ENCODE assay signal across 20 cellular contexts in genomic region chr5:95684361-95684760, GRCh38. TPM values are rescaled to one million over a fixed set of nuclear protein-coding genes. Genes with fewer than 3 reads are reported as not detected.
A peak's percentile ranks its signal among the peaks of the same experiment; 100 is the strongest.
DNase-seq lines count a peak whose midpoint lies in the region; ATAC-seq and TF ChIP-seq lines count a peak whose summit lies in the region.
"Had no signal": no experiment of that assay in that cellular context is flagged by ENCODE, and none has a peak within 500 bp of the region (broad histone marks: within the 10 kb centered on the region; RNA-seq: fewer than 3 reads in every experiment).

No MANE protein-coding gene starts in this region.

- in situ Hi-C loops in SK-MEL-5 (cut with HindIII; ENCODE audit: low pct_unique_long_range_greater_than_20kb, low sequenced_read_pairs): no loop called here

- H3K27me3 Mint-ChIP-seq in neural crest cell (ENCODE audit: low read depth): no peaks in the 10 kb centered on the region
- H3K27me3 Mint-ChIP-seq in activated T-helper 1 cell treated with anti-CD3 and anti-CD28 coated beads, Interleukin-12 subunit alpha, Interleukin-12 subunit beta, Interleukin-2, Interleukin-4 antibody, amounts not matched to agents 30 ng/mL and 10 ng/mL and 1 ng/mL, durations not matched to agents 14 hours and 24 hours and 36 hours (ENCODE audit: insufficient read depth): peaks cover 45% of the 10 kb centered on the region

- ATAC-seq in GM18517 (IDR thresholded peaks at IDR 0.05; ENCODE audit: unreplicated experiment) (no peak), GM19395 (IDR thresholded peaks at IDR 0.05; ENCODE audit: unreplicated experiment) (no peak)

- intact Hi-C loops in activated T-helper 1 cell treated with anti-CD3 and anti-CD28 coated beads, Interleukin-12 subunit alpha, Interleukin-12 subunit beta, Interleukin-2, Interleukin-4 antibody, amounts not matched to agents 30 ng/mL and 10 ng/mL and 1 ng/mL, durations not matched to agents 14 hours and 24 hours and 36 hours (cut with micrococcal nuclease): no loop called here

- peaks cover 5% of the 10 kb centered on the region for H3K9me3 Mint-ChIP-seq in neural crest cell
- H3K9me3 Mint-ChIP-seq in activated T-helper 1 cell treated with anti-CD3 and anti-CD28 coated beads, Interleukin-12 subunit alpha, Interleukin-12 subunit beta, Interleukin-2, Interleukin-4 antibody, amounts not matched to agents 30 ng/mL and 10 ng/mL and 1 ng/mL, durations not matched to agents 14 hours and 24 hours and 36 hours: no peaks in the 10 kb centered on the region
- H3K9me3 Mint-ChIP-seq: CD8-positive, alpha-beta memory T cell had no signal

- no peaks in the 10 kb centered on the region for H3K36me3 Mint-ChIP-seq in neural crest cell (ENCODE audit: low read depth)
- no peaks in the 10 kb centered on the region for H3K36me3 Mint-ChIP-seq in activated T-helper 1 cell treated with anti-CD3 and anti-CD28 coated beads, Interleukin-12 subunit alpha, Interleukin-12 subunit beta, Interleukin-2, Interleukin-4 antibody, amounts not matched to agents 30 ng/mL and 10 ng/mL and 1 ng/mL, durations not matched to agents 14 hours and 24 hours and 36 hours (ENCODE audit: low read depth)
- H3K36me3 Mint-ChIP-seq: CD14-positive monocyte; CD4-positive, CD25-positive, alpha-beta regulatory T cell had no signal

- no peak for TF ChIP-seq CTCF in neural crest cell (conservative IDR thresholded peaks at IDR 0.05)

- H3K4me3 Mint-ChIP-seq in neural crest cell: no peak overlapping the region
- no peak overlapping the region for H3K4me3 Mint-ChIP-seq in activated T-helper 1 cell treated with anti-CD3 and anti-CD28 coated beads, Interleukin-12 subunit alpha, Interleukin-12 subunit beta, Interleukin-2, Interleukin-4 antibody, amounts not matched to agents 30 ng/mL and 10 ng/mL and 1 ng/mL, durations not matched to agents 14 hours and 24 hours and 36 hours
- H3K4me3 Mint-ChIP-seq: CD14-positive monocyte; CD4-positive, alpha-beta memory T cell; CD8-positive, alpha-beta memory T cell had no signal

- DNase-seq in COLO829 (ENCODE audit: low spot score): peak; percentile 46
- peak; percentile 75 for DNase-seq in SK-MEL-5 (ENCODE audit: low read depth, low spot score)
- peak; percentile 34 for DNase-seq in epidermal melanocyte (ENCODE audit: insufficient read length, low spot score)
- no peak for DNase-seq in neural crest cell (ENCODE audit: low read depth, low spot score)
- no peak for DNase-seq in activated T-helper 1 cell treated with anti-CD3 and anti-CD28 coated beads, Interleukin-12 subunit alpha, Interleukin-12 subunit beta, Interleukin-2, Interleukin-4 antibody, amounts not matched to agents 30 ng/mL and 10 ng/mL and 1 ng/mL, durations not matched to agents 14 hours and 24 hours and 36 hours (ENCODE audit: low spot score)
- DNase-seq: 8988T; ACHN; BE2C; C1 segment of cervical spinal cord; Caco-2; Calu3; CD4-positive, alpha-beta memory T cell; CD4-positive, CD25-positive, alpha-beta regulatory T cell; CD8-positive, alpha-beta memory T cell; DMS79 treated with DMSO at 0.1 percent for 48 hours; GF-D8 had no signal

- H3K27ac Mint-ChIP-seq in neural crest cell (ENCODE audit: unreplicated experiment): peak overlapping the region; percentile 0
- H3K27ac Mint-ChIP-seq in activated T-helper 1 cell treated with anti-CD3 and anti-CD28 coated beads, Interleukin-12 subunit alpha, Interleukin-12 subunit beta, Interleukin-2, Interleukin-4 antibody, amounts not matched to agents 30 ng/mL and 10 ng/mL and 1 ng/mL, durations not matched to agents 14 hours and 24 hours and 36 hours: no peak overlapping the region
- H3K27ac Mint-ChIP-seq: CD14-positive monocyte; CD4-positive, alpha-beta memory T cell; CD4-positive, CD25-positive, alpha-beta regulatory T cell had no signal

- peaks cover 16% of the 10 kb centered on the region for H3K4me1 Mint-ChIP-seq in neural crest cell
- no peaks in the 10 kb centered on the region for H3K4me1 Mint-ChIP-seq in activated T-helper 1 cell treated with anti-CD3 and anti-CD28 coated beads, Interleukin-12 subunit alpha, Interleukin-12 subunit beta, Interleukin-2, Interleukin-4 antibody, amounts not matched to agents 30 ng/mL and 10 ng/mL and 1 ng/mL, durations not matched to agents 14 hours and 24 hours and 36 hours (ENCODE audit: low read depth)
- H3K4me1 Mint-ChIP-seq: CD14-positive monocyte; CD4-positive, alpha-beta memory T cell; CD4-positive, CD25-positive, alpha-beta regulatory T cell; CD8-positive, alpha-beta memory T cell had no signal

RNA-seq across cellular contexts. Expression of gene SPATA9, which starts 1.6 kb away (rescaled TPM):
- not detected in 2 replicates for total RNA-seq in SK-MEL-5 (2014; rRNA removed; shearing (Covaris generic))
- 0.22 TPM in 1 of 2 replicates, not detected in the other for polyA plus RNA-seq in SK-MEL-5 (2015; cell fraction: cytosol; rRNA removed)
- polyA plus RNA-seq in SK-MEL-5 (2015; cell fraction: nucleus; rRNA removed): 2.1 TPM in 1 of 2 replicates, not detected in the other
- 0.68 and 1.0 TPM in 2 replicates for total RNA-seq in neural crest cell
- total RNA-seq in activated T-helper 1 cell treated with anti-CD3 and anti-CD28 coated beads, Interleukin-12 subunit alpha, Interleukin-12 subunit beta, Interleukin-2, Interleukin-4 antibody, amounts not matched to agents 30 ng/mL and 10 ng/mL and 1 ng/mL, durations not matched to agents 14 hours and 24 hours and 36 hours: not detected in 2 replicates
- total RNA-seq: A673; Calu3; CD4-positive, alpha-beta memory T cell; CD4-positive, CD25-positive, alpha-beta regulatory T cell; CD8-positive, alpha-beta memory T cell had no signal
- polyA plus RNA-seq: CD14-positive monocyte; CD8-positive, alpha-beta memory T cell had no signal

RNA-seq across cellular contexts. Expression of gene RFESD, which starts 37.8 kb away (rescaled TPM):
- 2.2 and 4.5 TPM in 2 replicates for total RNA-seq in SK-MEL-5 (2014; rRNA removed; shearing (Covaris generic))
- 1.9 and 3.0 TPM in 2 replicates for polyA plus RNA-seq in SK-MEL-5 (2015; cell fraction: cytosol; rRNA removed)
- polyA plus RNA-seq in SK-MEL-5 (2015; cell fraction: nucleus; rRNA removed): 2.4 and 2.9 TPM in 2 replicates
- 3.1 and 3.4 TPM in 2 replicates for total RNA-seq in neural crest cell
- 3.0 and 6.0 TPM in 2 replicates for total RNA-seq in activated T-helper 1 cell treated with anti-CD3 and anti-CD28 coated beads, Interleukin-12 subunit alpha, Interleukin-12 subunit beta, Interleukin-2, Interleukin-4 antibody, amounts not matched to agents 30 ng/mL and 10 ng/mL and 1 ng/mL, durations not matched to agents 14 hours and 24 hours and 36 hours

RNA-seq across cellular contexts. Expression of gene RHOBTB3, which starts 46.8 kb away (rescaled TPM):
- total RNA-seq in SK-MEL-5 (2014; rRNA removed; shearing (Covaris generic)): 56.7 and 57.0 TPM in 2 replicates
- polyA plus RNA-seq in SK-MEL-5 (2015; cell fraction: cytosol; rRNA removed): 45.0 and 63.4 TPM in 2 replicates
- polyA plus RNA-seq in SK-MEL-5 (2015; cell fraction: nucleus; rRNA removed): 39.2 and 65.1 TPM in 2 replicates
- total RNA-seq in neural crest cell: 62.6 and 66.9 TPM in 2 replicates
- 0.36 and 0.71 TPM in 2 replicates for total RNA-seq in activated T-helper 1 cell treated with anti-CD3 and anti-CD28 coated beads, Interleukin-12 subunit alpha, Interleukin-12 subunit beta, Interleukin-2, Interleukin-4 antibody, amounts not matched to agents 30 ng/mL and 10 ng/mL and 1 ng/mL, durations not matched to agents 14 hours and 24 hours and 36 hours

Comparison
In these comparisons a context has a peak if more than half of its experiments do, and no peak if none do; other contexts are left out.
1. DNase-seq: peak in COLO829 (single experiment), SK-MEL-5 (single experiment) and epidermal melanocyte (single experiment); none in neural crest cell (single experiment) and activated T-helper 1 cell treated with anti-CD3 and anti-CD28 coated beads, Interleukin-12 subunit alpha, Interleukin-12 subunit beta, Interleukin-2, Interleukin-4 antibody, amounts not matched to agents 30 ng/mL and 10 ng/mL and 1 ng/mL, durations not matched to agents 14 hours and 24 hours and 36 hours (single experiment).
2. RNA of gene RHOBTB3, which starts 46.8 kb away (total RNA-seq): 62.6 to 66.9 TPM in neural crest cell and 56.7 to 57.0 TPM in SK-MEL-5; 0.36 to 0.71 TPM in activated T-helper 1 cell treated with anti-CD3 and anti-CD28 coated beads, Interleukin-12 subunit alpha, Interleukin-12 subunit beta, Interleukin-2, Interleukin-4 antibody, amounts not matched to agents 30 ng/mL and 10 ng/mL and 1 ng/mL, durations not matched to agents 14 hours and 24 hours and 36 hours; every median in the first group is over 10 times any median in the second.